In the genomic region with DNA sequence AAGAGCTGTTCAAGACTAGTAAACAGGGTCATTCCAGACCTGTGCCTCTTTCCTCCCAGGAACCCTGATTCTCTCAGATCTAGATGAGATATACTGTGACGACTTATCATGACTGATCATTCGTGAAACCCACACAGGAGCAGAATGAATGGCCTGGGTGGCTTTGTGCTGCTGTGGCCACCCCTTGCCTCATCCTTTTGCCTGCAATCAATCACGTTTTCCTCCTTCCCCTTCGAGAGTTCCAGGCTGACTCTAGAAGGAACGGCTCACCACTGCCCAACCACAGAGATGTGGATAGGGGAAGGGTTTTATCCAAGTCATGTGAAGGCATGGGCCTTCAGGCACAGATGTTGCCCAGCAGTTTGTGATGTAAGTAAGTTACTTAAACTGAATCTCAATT, we compare ENCODE assay signal across 8 cellular contexts. TPM values are rescaled to one million over a fixed set of nuclear protein-coding genes. Genes with fewer than 3 reads are reported as not detected.
A peak's percentile ranks its signal among the peaks of the same experiment; 100 is the strongest.
DNase-seq lines count a peak whose midpoint lies in the region; ATAC-seq, FAIRE-seq and TF ChIP-seq lines count a peak whose summit lies in the region.

No MANE protein-coding gene starts in this region.

- FAIRE-seq in HTR-8/SVneo (lab: Jason Lieb, UNC): no peak

- no peak for TF ChIP-seq POLR2A in NB4 (IDR thresholded peaks at IDR 0.05; ENCODE audit: extremely low read depth, insufficient read length)

- H3K27me3 ChIP-seq in dorsolateral prefrontal cortex: no peaks in the 10 kb centered on the region

- ATAC-seq in GM19395 (IDR thresholded peaks at IDR 0.05; ENCODE audit: unreplicated experiment) (peak; percentile 32), sciatic nerve (peak; percentile 55)

- no peak overlapping the region for H3K4me3 ChIP-seq in NB4 (ENCODE audit: low read depth, low read length)
- no peak overlapping the region for H3K4me3 ChIP-seq in dorsolateral prefrontal cortex

- TF ChIP-seq CTCF in NB4 (IDR thresholded peaks at IDR 0.05; ENCODE audit: low read depth, low read length) (no peak), dorsolateral prefrontal cortex (IDR thresholded peaks at IDR 0.05 in 54 of 56, conservative IDR thresholded peaks at IDR 0.05 in 2 of 56; ENCODE audit: low read depth in 1 of 56, partially characterized antibody in 56 of 56) (no peak)

- H3K27ac ChIP-seq in dorsolateral prefrontal cortex: peak overlapping the region in 52 of 59 donors; percentile 5 to 88 (median 65)

- DNase-seq in AG20443 (ENCODE audit: low spot score) (peak; percentile 61), NB4 (ENCODE audit: low read depth) (peak; percentile 87), dorsolateral prefrontal cortex (no peak), sciatic nerve (ENCODE audit: low spot score) (no peak), HTR-8/SVneo (ENCODE audit: insufficient read length, low spot score) (no peak), NCI-H774 (lab: John Stamatoyannopoulos, UW) (no peak), SHP77 treated with DMSO at 0.1 percent for 48 hours (lab: John Stamatoyannopoulos, UW) (no peak)

- intact Hi-C loops in dorsolateral prefrontal cortex (cut with DNase I) (no loop called here), sciatic nerve (cut with DNase I) (no loop called here)

RNA-seq across cellular contexts. Expression of a gene that starts 5.8 kb away (rescaled TPM):
- total RNA-seq in dorsolateral prefrontal cortex (100 to 1,000 TPM in 119 of 120 experiments, 10 to 100 TPM in 1; 98.9 to 428 (median 291) TPM), sciatic nerve (211 TPM)

Comparison
In these comparisons a context has a peak if more than half of its experiments do, and no peak if none do; other contexts are left out.
1. DNase-seq: peak in AG20443 (single experiment) and NB4 (single experiment); none in dorsolateral prefrontal cortex (0 of 10), sciatic nerve (single experiment), HTR-8/SVneo (single experiment), NCI-H774 (single experiment) and SHP77 treated with DMSO at 0.1 percent for 48 hours (single experiment).